16 cellular contexts compared by ENCODE assay signal in genomic region chr4:82601242-82602015, GRCh38. TPM values are rescaled to one million over a fixed set of nuclear protein-coding genes. Genes with fewer than 3 reads are reported as not detected.
DNase-seq lines count a peak whose midpoint lies in the region; ATAC-seq and TF ChIP-seq lines count a peak whose summit lies in the region.
"Had no signal": no experiment of that assay in that cellular context is flagged by ENCODE, and none has a peak within 500 bp of the region (broad histone marks: within the 10 kb centered on the region; RNA-seq: fewer than 3 reads in every experiment).

No MANE protein-coding gene starts in this region.

- H3K36me3 ChIP-seq in right lobe of liver = no peaks in the 10 kb centered on the region
- H3K36me3 ChIP-seq: SJCRH30 had no signal

- intact Hi-C loops in right lobe of liver (cut with DNase I) = no loop called here

- no peak for TF ChIP-seq CTCF in AG10803 (conservative IDR thresholded peaks at IDR 0.05; ENCODE audit: low read length)
- TF ChIP-seq CTCF in NB4 (IDR thresholded peaks at IDR 0.05; ENCODE audit: low read depth, low read length) = no peak
- TF ChIP-seq CTCF in right lobe of liver (IDR thresholded peaks at IDR 0.05) = no peak

- no peaks in the 10 kb centered on the region for H3K27me3 ChIP-seq in right lobe of liver
- H3K27me3 ChIP-seq: SJCRH30 had no signal

- H3K27ac ChIP-seq in right lobe of liver = no peak overlapping the region
- H3K27ac ChIP-seq: SJCRH30 had no signal

- peak; percentile 48 to 69 (median 64) for ATAC-seq in right lobe of liver

- no peaks in the 10 kb centered on the region for H3K4me1 ChIP-seq in right lobe of liver
- H3K4me1 ChIP-seq: Caco-2, SJCRH30 had no signal

- TF ChIP-seq POLR2A in NB4 (IDR thresholded peaks at IDR 0.05; ENCODE audit: extremely low read depth, insufficient read length) = no peak
- TF ChIP-seq POLR2A in right lobe of liver (IDR thresholded peaks at IDR 0.05) = no peak

- DNase-seq in AG10803 (ENCODE audit: low read depth) (peak; percentile 10), NB4 (ENCODE audit: low read depth) (peak; percentile 6), fibroblast of gingiva (ENCODE audit: low read depth) (peak; percentile 58), right lobe of liver (no peak), DMS153 treated with DMSO at 0.1 percent for 48 hours (lab: John Stamatoyannopoulos, UW; ENCODE audit: unreplicated experiment) (no peak), COLO829 (ENCODE audit: low spot score) (no peak), MV-4-11 (lab: John Stamatoyannopoulos, UW) (no peak)
- DNase-seq: AML-193, Caco-2, DMS53, H7, NCI-H1436, NCI-H2029 treated with DMSO at 0.1 percent for 48 hours, NCI-H748 treated with DMSO at 0.1 percent for 48 hours, OCI-M1, SJCRH30 had no signal

- H3K4me3 ChIP-seq in AG10803 (ENCODE audit: low read length) (no peak overlapping the region), NB4 (ENCODE audit: low read depth, low read length) (no peak overlapping the region), right lobe of liver (no peak overlapping the region)
- H3K4me3 ChIP-seq: SJCRH30 had no signal

- 55% methylated on average over 9 of the region's 9 CpGs for WGBS in right lobe of liver (ENCODE audit: insufficient coverage, low coverage, low lambda C conversion rate, missing lambda C conversion rate)

- no peaks in the 10 kb centered on the region for H3K9me3 ChIP-seq in right lobe of liver
- H3K9me3 ChIP-seq: Caco-2, SJCRH30 had no signal

RNA-seq across cellular contexts. Expression of gene TMEM150C, which starts 39.6 kb away (rescaled TPM):
- total RNA-seq in right lobe of liver = 10 to 100 TPM in 1 of 6 experiments, 1 to 10 TPM in 5; 3.5 to 11.8 (median 6.8) TPM

Comparison
In these comparisons a context has a peak if more than half of its experiments do, and no peak if none do; other contexts are left out.
1. DNase-seq: peak in AG10803 (single experiment), NB4 (single experiment) and fibroblast of gingiva (single experiment); none in right lobe of liver (0 of 3), DMS153 treated with DMSO at 0.1 percent for 48 hours (single experiment), COLO829 (single experiment) and MV-4-11 (single experiment).